15 cellular contexts compared by ENCODE assay signal in the genomic region with DNA sequence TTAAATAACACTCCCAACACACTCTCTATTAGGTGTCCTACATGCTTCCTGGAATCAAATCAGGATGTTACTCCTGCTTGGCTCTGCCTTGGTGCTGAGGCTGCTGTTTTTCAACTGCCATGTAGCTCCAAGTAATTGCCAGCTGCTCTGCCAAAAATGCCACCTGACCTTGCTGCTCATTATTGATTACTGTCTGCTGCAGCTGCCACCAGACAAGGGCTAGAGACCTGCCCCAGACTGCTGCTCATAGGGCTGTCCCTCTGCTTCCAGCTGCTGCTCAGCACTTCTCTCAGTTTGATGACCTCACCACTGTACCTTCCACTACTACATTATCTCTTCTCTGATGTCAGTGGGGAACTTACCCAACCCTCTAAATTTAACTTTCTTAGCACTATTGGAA.
A peak's percentile ranks its signal among the peaks of the same experiment; 100 is the strongest.
DNase-seq lines count a peak whose midpoint lies in the region; ATAC-seq and TF ChIP-seq lines count a peak whose summit lies in the region.
"Had no signal": no experiment of that assay in that cellular context is flagged by ENCODE, and none has a peak within 500 bp of the region (broad histone marks: within the 10 kb centered on the region; RNA-seq: fewer than 3 reads in every experiment).

No MANE protein-coding gene starts in this region.

- no peak overlapping the region for H3K27ac ChIP-seq in left ventricle myocardium inferior (replicated peaks)
- H3K27ac ChIP-seq: GM23248 had no signal

- intact Hi-C loops in left ventricle myocardium inferior (cut with micrococcal nuclease): no loop called here

- ATAC-seq in GM18868 (IDR thresholded peaks at IDR 0.05; ENCODE audit: unreplicated experiment): no peak
- ATAC-seq in GM21447 (IDR thresholded peaks at IDR 0.05; ENCODE audit: unreplicated experiment): no peak
- no peak for ATAC-seq in HG03108 (IDR thresholded peaks at IDR 0.05; ENCODE audit: unreplicated experiment)
- ATAC-seq: PC-3; stimulated activated naive CD8-positive, alpha-beta T cell treated with anti-CD3 and anti-CD28 coated beads, Interleukin-15, amount 100 ng/mL, for 72 hours had no signal

- no peak overlapping the region for H3K4me3 ChIP-seq in left ventricle myocardium inferior
- H3K4me3 ChIP-seq: GM23248 had no signal

- H3K9me3 ChIP-seq in left ventricle myocardium inferior (replicated peaks): no peaks in the 10 kb centered on the region

- no peaks in the 10 kb centered on the region for H3K27me3 ChIP-seq in left ventricle myocardium inferior (ENCODE audit: low read depth)

- DNase-seq in DMS 273 treated with DMSO at 0.1 percent for 48 hours (lab: John Stamatoyannopoulos, UW) (peak; percentile 73), NCI-H1694 treated with DMSO at 0.1 percent for 48 hours (lab: John Stamatoyannopoulos, UW) (peak; percentile 79), NCI-H69 (lab: John Stamatoyannopoulos, UW) (peak; percentile 91), left ventricle myocardium inferior (peak; percentile 13)
- DNase-seq in stimulated activated CD4-positive, alpha-beta T cell treated with anti-CD3 and anti-CD28 coated beads, Interleukin-4, amount 100 ng/mL, for 24 hours: no peak
- DNase-seq: activated CD4-positive, alpha-beta T cell treated with anti-CD3 and anti-CD28 coated beads, Interleukin-2, amount 50 U/mL, for 48 hours; effector CD8-positive, alpha-beta T cell; foreskin melanocyte; GM23248; naive B cell; PC-3; stimulated activated naive CD8-positive, alpha-beta T cell treated with anti-CD3 and anti-CD28 coated beads, Interleukin-15, amount 100 ng/mL, for 72 hours had no signal

- no peak for TF ChIP-seq CTCF in left ventricle myocardium inferior (IDR thresholded peaks at IDR 0.05; ENCODE audit: borderline replicate concordance)

- no peaks in the 10 kb centered on the region for H3K4me1 ChIP-seq in left ventricle myocardium inferior

- H3K36me3 ChIP-seq in left ventricle myocardium inferior: no peaks in the 10 kb centered on the region
